10 cellular contexts compared by ENCODE assay signal in genomic region chr18:3466051-3466450, GRCh38. TPM values are rescaled to one million over a fixed set of nuclear protein-coding genes. Genes with fewer than 3 reads are reported as not detected.
A peak's percentile ranks its signal among the peaks of the same experiment; 100 is the strongest.
DNase-seq lines count a peak whose midpoint lies in the region; ATAC-seq lines count a peak whose summit lies in the region.
"Had no signal": no experiment of that assay in that cellular context is flagged by ENCODE, and none has a peak within 500 bp of the region (broad histone marks: within the 10 kb centered on the region; RNA-seq: fewer than 3 reads in every experiment).

No MANE protein-coding gene starts in this region.

- no peak for ATAC-seq in central memory CD8-positive, alpha-beta T cell (replicated peaks; ENCODE audit: extremely low read depth, poor library complexity, severe bottlenecking)
- no peak for ATAC-seq in naive thymus-derived CD4-positive, alpha-beta T cell

- no peak overlapping the region for H3K27ac ChIP-seq in naive thymus-derived CD4-positive, alpha-beta T cell (ENCODE audit: low read depth, low read length)

- peaks cover 11 to 15% of the 10 kb centered on the region in 2 donors for H3K4me1 ChIP-seq in naive thymus-derived CD4-positive, alpha-beta T cell (ENCODE audit: control insufficient read depth in 2 of 2, insufficient read depth in 2 of 2, low read length in 2 of 2)

- POLR2A ChIA-PET in naive thymus-derived CD4-positive, alpha-beta T cell (lab: Charles Lee): interaction anchor here (0.6 to 8.5 kb wide), 4 partner anchors 13 to 129 kb away, joined by 4 to 50 read pairs (median 11); partner anchors contain the start of gene TGIF1

- peak; percentile 91 for DNase-seq in ELR (ENCODE audit: low read depth)
- DNase-seq in NCI-H226: peak; percentile 57
- no peak for DNase-seq in central memory CD8-positive, alpha-beta T cell (ENCODE audit: low spot score in 2 of 2)
- DNase-seq in naive thymus-derived CD4-positive, alpha-beta T cell: no peak
- DNase-seq in 8988T: no peak
- no peak for DNase-seq in iPS-NIHi7 (ENCODE audit: extremely low spot score)
- no peak for DNase-seq in NAMALWA (ENCODE audit: low spot score)
- no peak for DNase-seq in DMS53 (lab: John Stamatoyannopoulos, UW)
- DNase-seq: activated CD4-positive, alpha-beta T cell treated with anti-CD3 and anti-CD28 coated beads, Interleukin-2, amount 50 U/mL, for 48 hours; NCI-H1048 had no signal

- H3K4me3 ChIP-seq in naive thymus-derived CD4-positive, alpha-beta T cell (ENCODE audit: low read length): no peak overlapping the region

- no peaks in the 10 kb centered on the region for H3K36me3 ChIP-seq in naive thymus-derived CD4-positive, alpha-beta T cell (ENCODE audit: control insufficient read depth in 2 of 3, insufficient read depth in 3 of 3, low read length in 3 of 3)

- H3K9me3 ChIP-seq in naive thymus-derived CD4-positive, alpha-beta T cell (ENCODE audit: control insufficient read depth in 2 of 3, low read length in 3 of 3): no peaks in the 10 kb centered on the region

- peak overlapping the region; percentile 25 for H3K4me3 Mint-ChIP-seq in central memory CD8-positive, alpha-beta T cell
- peak overlapping the region in 1 of 10 donors; percentile 16 for H3K4me3 Mint-ChIP-seq in naive thymus-derived CD4-positive, alpha-beta T cell

- H3K4me1 Mint-ChIP-seq in central memory CD8-positive, alpha-beta T cell: peaks cover 27% of the 10 kb centered on the region
- peaks cover 9 to 23% (median 21%) of the 10 kb centered on the region in 7 donors for H3K4me1 Mint-ChIP-seq in naive thymus-derived CD4-positive, alpha-beta T cell

- H3K27me3 ChIP-seq in naive thymus-derived CD4-positive, alpha-beta T cell (ENCODE audit: control insufficient read depth in 2 of 2, insufficient read depth in 2 of 2, low read length in 2 of 2): no peaks in the 10 kb centered on the region

- peaks cover 4% of the 10 kb centered on the region for H3K36me3 Mint-ChIP-seq in central memory CD8-positive, alpha-beta T cell (ENCODE audit: insufficient read depth)
- peaks cover 5 to 14% (median 11%) of the 10 kb centered on the region in 5 donors for H3K36me3 Mint-ChIP-seq in naive thymus-derived CD4-positive, alpha-beta T cell

- CTCF ChIA-PET in naive thymus-derived CD4-positive, alpha-beta T cell (lab: Charles Lee): interaction anchor here (0.6 to 2.6 kb wide), 5 partner anchors 8 to 200 kb away, joined by 3 to 24 read pairs (median 6); no protein-coding TSS in a partner anchor

- no peaks in the 10 kb centered on the region for H3K27me3 Mint-ChIP-seq in central memory CD8-positive, alpha-beta T cell
- no peaks in the 10 kb centered on the region for H3K27me3 Mint-ChIP-seq in naive thymus-derived CD4-positive, alpha-beta T cell

- no peaks in the 10 kb centered on the region for H3K9me3 Mint-ChIP-seq in central memory CD8-positive, alpha-beta T cell
- H3K9me3 Mint-ChIP-seq in naive thymus-derived CD4-positive, alpha-beta T cell: peaks cover 0 to 10% (median 4%) of the 10 kb centered on the region in 11 donors

- intact Hi-C loops in naive thymus-derived CD4-positive, alpha-beta T cell (cut with micrococcal nuclease): no loop called here

- H3K27ac Mint-ChIP-seq in central memory CD8-positive, alpha-beta T cell (ENCODE audit: low read depth): no peak overlapping the region
- peak overlapping the region in 6 of 9 donors; percentile 3 to 70 (median 47) for H3K27ac Mint-ChIP-seq in naive thymus-derived CD4-positive, alpha-beta T cell

RNA-seq across cellular contexts. Expression of gene TGIF1, which starts 16.1 kb away (rescaled TPM):
- 10 to 100 TPM; 15.4 to 88.7 (median 63.6) TPM for total RNA-seq in naive thymus-derived CD4-positive, alpha-beta T cell
- 10 to 100 TPM; 23.6 to 38.8 TPM for polyA plus RNA-seq in naive thymus-derived CD4-positive, alpha-beta T cell

Comparison
In these comparisons a context has a peak if more than half of its experiments do, and no peak if none do; other contexts are left out.
1. DNase-seq: peak in ELR (single experiment) and NCI-H226 (single experiment); none in central memory CD8-positive, alpha-beta T cell (0 of 2), naive thymus-derived CD4-positive, alpha-beta T cell (0 of 9), 8988T (single experiment), iPS-NIHi7 (single experiment), NAMALWA (single experiment) and DMS53 (single experiment).